Comparison of ENCODE assay signal across 13 cellular contexts in the genomic region with DNA sequence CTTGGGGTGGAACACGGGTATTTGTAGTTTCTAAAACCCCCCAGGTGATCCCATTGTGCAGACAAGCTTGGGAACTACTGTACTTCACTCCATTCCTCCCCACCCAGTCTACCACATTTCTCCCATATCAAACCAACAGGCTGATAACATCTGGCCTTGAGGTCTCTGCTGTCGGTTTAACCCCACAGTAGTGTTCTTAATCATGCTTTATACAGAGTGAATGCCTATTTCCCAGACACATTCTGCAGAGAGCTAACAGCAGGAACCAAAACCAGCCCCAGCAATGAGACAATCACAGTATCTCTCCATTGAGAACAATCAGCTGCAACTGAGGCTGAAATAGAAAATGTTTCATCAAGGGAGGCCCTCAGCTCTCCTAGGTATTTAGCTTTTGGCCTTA.
DNase-seq lines count a peak whose midpoint lies in the region; ATAC-seq and TF ChIP-seq lines count a peak whose summit lies in the region.
"Had no signal": no experiment of that assay in that cellular context is flagged by ENCODE, and none has a peak within 500 bp of the region (broad histone marks: within the 10 kb centered on the region; RNA-seq: fewer than 3 reads in every experiment).

No MANE protein-coding gene starts in this region.

- no peak overlapping the region for H3K9ac ChIP-seq in HUES6 (ENCODE audit: low read length)
- no peak overlapping the region for H3K9ac ChIP-seq in fibroblast of lung (ENCODE audit: insufficient read depth, low read length)

- no peak overlapping the region for H2AFZ ChIP-seq in fibroblast of lung (ENCODE audit: low read length)

- H3K79me2 ChIP-seq in fibroblast of lung (ENCODE audit: control insufficient read depth, insufficient read depth, low read length) = no peaks in the 10 kb centered on the region

- H3K27me3 ChIP-seq in right cardiac atrium (ENCODE audit: control insufficient read depth, insufficient read depth) (no peaks in the 10 kb centered on the region), HUES6 (ENCODE audit: control insufficient read depth, insufficient read depth, low read length) (no peaks in the 10 kb centered on the region), fibroblast of lung (ENCODE audit: control insufficient read depth, insufficient read depth, low read length) (peaks cover 2% of the 10 kb centered on the region)

- peak overlapping the region; percentile 53 for H3K4me2 ChIP-seq in fibroblast of lung (ENCODE audit: extremely low read depth, insufficient read depth, low read length)

- H3K9me3 ChIP-seq in right cardiac atrium (ENCODE audit: control insufficient read depth, low read length) (no peaks in the 10 kb centered on the region), HUES6 (ENCODE audit: control insufficient read depth, insufficient read depth, low read depth, low read length) (no peaks in the 10 kb centered on the region), fibroblast of lung (ENCODE audit: control insufficient read depth, insufficient read depth, low read depth, low read length) (no peaks in the 10 kb centered on the region)

- no peak for TF ChIP-seq CTCF in fibroblast of lung (conservative IDR thresholded peaks at IDR 0.05 in 1 of 2, IDR thresholded peaks at IDR 0.05 in 1 of 2; ENCODE audit: low read depth in 1 of 2, low read length in 2 of 2)

- no peak for ATAC-seq in right cardiac atrium
- no peak for ATAC-seq in HG03175 (IDR thresholded peaks at IDR 0.05; ENCODE audit: unreplicated experiment)
- no peak for ATAC-seq in GM19023 (IDR thresholded peaks at IDR 0.05; ENCODE audit: unreplicated experiment)
- ATAC-seq: WTC11 had no signal

- no peak overlapping the region for H3K4me3 ChIP-seq in right cardiac atrium (ENCODE audit: low read length)
- H3K4me3 ChIP-seq in HUES6 (ENCODE audit: low read depth, low read length) = no peak overlapping the region
- H3K4me3 ChIP-seq in fibroblast of lung (replicated peaks in 1 of 4; ENCODE audit: control extremely low read depth in 1 of 4, insufficient read depth in 1 of 4, low read depth in 3 of 4, low read length in 4 of 4) = no peak overlapping the region

- DNase-seq in right cardiac atrium (no peak), cardiac septum (ENCODE audit: low spot score) (no peak), fibroblast of lung (ENCODE audit: low read depth in 2 of 2) (no peak), pons (ENCODE audit: low spot score) (no peak)
- no peak for DNase-seq in stimulated activated CD4-positive, alpha-beta T cell treated with anti-CD3 and anti-CD28 coated beads, Interleukin-1b, Interleukin-23, amount 100 ng/mL, for 48 hours
- DNase-seq: H7, MV-4-11, NCI-H510A, SHP77 had no signal

- 45% methylated on average over 2 of the region's 2 CpGs for WGBS in right cardiac atrium

- H3K36me3 ChIP-seq in HUES6 (ENCODE audit: control insufficient read depth, insufficient read depth, low read length) = no peaks in the 10 kb centered on the region
- no peaks in the 10 kb centered on the region for H3K36me3 ChIP-seq in fibroblast of lung (ENCODE audit: control insufficient read depth, insufficient read depth, low read length)

- H3K27ac ChIP-seq in right cardiac atrium (ENCODE audit: low read length) = peak overlapping the region; percentile 52
- H3K27ac ChIP-seq in HUES6 (ENCODE audit: low read depth, low read length) = peak overlapping the region; percentile 29; the same call in 1 of the 2 replicates
- H3K27ac ChIP-seq in fibroblast of lung (ENCODE audit: insufficient read depth, low read length) = peak overlapping the region; percentile 14

- intact Hi-C loops in right cardiac atrium (cut with DNase I) (no loop called here), cardiac septum (cut with DNase I) (loop anchor here (5.0 kb wide), 1 partner anchor 39 kb away; no protein-coding TSS in a partner anchor)

- H4K20me1 ChIP-seq in fibroblast of lung (ENCODE audit: control insufficient read depth, extremely low read depth, insufficient read depth, low read length) = no peaks in the 10 kb centered on the region

- H3K4me1 ChIP-seq in right cardiac atrium (ENCODE audit: control insufficient read depth, insufficient read depth, low read length) = peaks cover 6% of the 10 kb centered on the region
- H3K4me1 ChIP-seq in HUES6 (ENCODE audit: control insufficient read depth, insufficient read depth, low read length) = no peaks in the 10 kb centered on the region; the same call in 1 of the 2 replicates
- H3K4me1 ChIP-seq in fibroblast of lung (ENCODE audit: control insufficient read depth, extremely low read depth, insufficient read depth, low read length) = peaks cover 11% of the 10 kb centered on the region
